In genomic region chr3:15860014-15860934, GRCh38 we compare ENCODE assay signal across 2 cellular contexts.
TF ChIP-seq lines count a peak whose summit lies in the region.

No MANE protein-coding gene starts in this region.

TF ChIP-seq in HEK293, 187 proteins besides CTCF, POLR2A, EP300 and RAD21 (continued from another document and continues in another):
- TF ChIP-seq PRDM2 (tag by site-specific recombination; IDR thresholded peaks at IDR 0.05; ENCODE audit: borderline replicate concordance) (no peak), ZNF248 (tag by site-specific recombination; IDR thresholded peaks at IDR 0.05) (no peak), KLF10 (tag by site-specific recombination; IDR thresholded peaks at IDR 0.05) (0 out of 2 replicates have a peak, but pooled peaks have one; percentile 12), ZNF239 (tag by site-specific recombination; IDR thresholded peaks at IDR 0.05) (0 out of 2 replicates have a peak, but pooled peaks have one; percentile 29), OSR2 (tag by site-specific recombination; IDR thresholded peaks at IDR 0.05) (no peak), INSM2 (tag by site-specific recombination; IDR thresholded peaks at IDR 0.05) (peak; percentile 64), ZNF311 (tag by site-specific recombination; IDR thresholded peaks at IDR 0.05; ENCODE audit: borderline replicate concordance) (no peak), ZBTB10 (tag by site-specific recombination; IDR thresholded peaks at IDR 0.05) (peak; percentile 91), ZNF362 (tag by site-specific recombination; IDR thresholded peaks at IDR 0.05) (no peak), ZSCAN18 (tag by site-specific recombination; IDR thresholded peaks at IDR 0.05) (no peak)

TF ChIP-seq in HepG2, 621 proteins besides CTCF, POLR2A, EP300 and RAD21 (continued from another document and continues in another):
- TF ChIP-seq ZBTB7A (CRISPR knock-in tag; IDR thresholded peaks at IDR 0.05) = peak; percentile 85; the same call in 1 of the 2 replicates
- TF ChIP-seq TOE1 (CRISPR knock-in tag; IDR thresholded peaks at IDR 0.05) = no peak
- TF ChIP-seq ZBTB7B (CRISPR knock-in tag; IDR thresholded peaks at IDR 0.05) = peak; percentile 79
- TF ChIP-seq RFX1 (IDR thresholded peaks at IDR 0.05) = no peak
- peak; percentile 55; the same call in 1 of the 2 replicates for TF ChIP-seq SPEN (CRISPR knock-in tag; IDR thresholded peaks at IDR 0.05; ENCODE audit: low read depth)
- TF ChIP-seq SIX4 (CRISPR knock-in tag; IDR thresholded peaks at IDR 0.05) = no peak
- TF ChIP-seq ZNF878 (CRISPR knock-in tag; IDR thresholded peaks at IDR 0.05) = no peak
- 0 out of 2 replicates have a peak, but pooled peaks have one; percentile 31 for TF ChIP-seq ETV5 (CRISPR knock-in tag; IDR thresholded peaks at IDR 0.05; ENCODE audit: borderline replicate concordance)
- peak; percentile 33; the same call in 1 of the 2 replicates for TF ChIP-seq ZNF292 (CRISPR knock-in tag; IDR thresholded peaks at IDR 0.05; ENCODE audit: borderline replicate concordance, low read depth)
- TF ChIP-seq KDM2A (CRISPR knock-in tag; IDR thresholded peaks at IDR 0.05; ENCODE audit: borderline replicate concordance, low read depth) = 0 out of 2 replicates have a peak, but pooled peaks have one; percentile 38
- no peak for TF ChIP-seq ZNF503 (CRISPR knock-in tag; IDR thresholded peaks at IDR 0.05)
- 0 out of 2 replicates have a peak, but pooled peaks have one; percentile 13 for TF ChIP-seq RXRB (CRISPR knock-in tag; IDR thresholded peaks at IDR 0.05; ENCODE audit: borderline replicate concordance)
- TF ChIP-seq HOMEZ (CRISPR knock-in tag; IDR thresholded peaks at IDR 0.05; ENCODE audit: low read depth) = no peak
- TF ChIP-seq ZMYM4 (CRISPR knock-in tag; IDR thresholded peaks at IDR 0.05) = peak; percentile 56; the same call in 1 of the 2 replicates
- TF ChIP-seq CENPT (CRISPR knock-in tag; IDR thresholded peaks at IDR 0.05; ENCODE audit: low read depth) = no peak
- 0 out of 2 replicates have a peak, but pooled peaks have one; percentile 7 for TF ChIP-seq GATAD2A (CRISPR knock-in tag; IDR thresholded peaks at IDR 0.05)
- TF ChIP-seq ZNF567 (CRISPR knock-in tag; IDR thresholded peaks at IDR 0.05; ENCODE audit: borderline replicate concordance) = no peak
- TF ChIP-seq ZZZ3 (CRISPR knock-in tag; IDR thresholded peaks at IDR 0.05; ENCODE audit: borderline replicate concordance) = no peak
- no peak for TF ChIP-seq PAX8 (CRISPR knock-in tag; IDR thresholded peaks at IDR 0.05; ENCODE audit: borderline replicate concordance)
- no peak for TF ChIP-seq SMC3 (IDR thresholded peaks at IDR 0.05; ENCODE audit: low read length)
- TF ChIP-seq AGO2 (optimal IDR thresholded peaks at IDR 0.05; ENCODE audit: low read depth, low read length) = peak; percentile 47
- no peak for TF ChIP-seq STAT6 (CRISPR knock-in tag; IDR thresholded peaks at IDR 0.05; ENCODE audit: borderline replicate concordance)
- TF ChIP-seq REXO4 (CRISPR knock-in tag; IDR thresholded peaks at IDR 0.05; ENCODE audit: borderline replicate concordance) = no peak
- TF ChIP-seq ZNF276 (CRISPR knock-in tag; IDR thresholded peaks at IDR 0.05; ENCODE audit: low read depth) = no peak
- TF ChIP-seq EEA1 (CRISPR knock-in tag; IDR thresholded peaks at IDR 0.05; ENCODE audit: borderline replicate concordance) = no peak
- TF ChIP-seq ONECUT2 (CRISPR knock-in tag; IDR thresholded peaks at IDR 0.05) = peak; percentile 35; the same call in 1 of the 2 replicates
- TF ChIP-seq HMGXB3 (CRISPR knock-in tag; IDR thresholded peaks at IDR 0.05; ENCODE audit: borderline replicate concordance) = peak; percentile 78; the same call in 1 of the 2 replicates
- no peak for TF ChIP-seq RFXANK (CRISPR knock-in tag; IDR thresholded peaks at IDR 0.05)
- no peak for TF ChIP-seq GTF2F1 (IDR thresholded peaks at IDR 0.05; ENCODE audit: low read length)
- TF ChIP-seq TCF7L2 (IDR thresholded peaks at IDR 0.05; ENCODE audit: low read depth, low read length) = no peak
- no peak for TF ChIP-seq NFKBIZ (CRISPR knock-in tag; IDR thresholded peaks at IDR 0.05)
- peak; percentile 84 for TF ChIP-seq MYC (CRISPR knock-in tag; IDR thresholded peaks at IDR 0.05; ENCODE audit: borderline replicate concordance)
- no peak for TF ChIP-seq ZNF333 (CRISPR knock-in tag; IDR thresholded peaks at IDR 0.05; ENCODE audit: borderline replicate concordance)
- TF ChIP-seq DNMT3B (CRISPR knock-in tag; conservative IDR thresholded peaks at IDR 0.05) = no peak
- peak; percentile 56 for TF ChIP-seq HNRNPL (IDR thresholded peaks at IDR 0.05; ENCODE audit: low read depth, low read length)
- no peak for TF ChIP-seq PRDM4 (CRISPR knock-in tag; IDR thresholded peaks at IDR 0.05; ENCODE audit: borderline replicate concordance)
- no peak for TF ChIP-seq SOX6 (IDR thresholded peaks at IDR 0.05)
- no peak for TF ChIP-seq SOX6 (CRISPR knock-in tag; IDR thresholded peaks at IDR 0.05)
- TF ChIP-seq HBP1 (CRISPR knock-in tag; IDR thresholded peaks at IDR 0.05; ENCODE audit: low read depth) = 0 out of 2 replicates have a peak, but pooled peaks have one; percentile 40
- peak; percentile 44 for TF ChIP-seq SAP130 (CRISPR knock-in tag; IDR thresholded peaks at IDR 0.05; ENCODE audit: low read depth)
- TF ChIP-seq ARNTL (CRISPR knock-in tag; IDR thresholded peaks at IDR 0.05) = no peak
- no peak for TF ChIP-seq ZNF781 (CRISPR knock-in tag; IDR thresholded peaks at IDR 0.05; ENCODE audit: borderline replicate concordance, not compliant biosample characterization)
- TF ChIP-seq ZEB1 (IDR thresholded peaks at IDR 0.05; ENCODE audit: insufficient replicate concordance, low read depth) = peak; percentile 59
- TF ChIP-seq GZF1 (CRISPR knock-in tag; IDR thresholded peaks at IDR 0.05) = no peak
- no peak for TF ChIP-seq CHCHD3 (CRISPR knock-in tag; IDR thresholded peaks at IDR 0.05)
- TF ChIP-seq RELA (CRISPR knock-in tag; IDR thresholded peaks at IDR 0.05) = no peak
- peak; percentile 39; the same call in 1 of the 2 replicates for TF ChIP-seq MAFG (CRISPR knock-in tag; IDR thresholded peaks at IDR 0.05)
- no peak for TF ChIP-seq ZNF570 (CRISPR knock-in tag; IDR thresholded peaks at IDR 0.05; ENCODE audit: borderline replicate concordance)
